In the genomic region with DNA sequence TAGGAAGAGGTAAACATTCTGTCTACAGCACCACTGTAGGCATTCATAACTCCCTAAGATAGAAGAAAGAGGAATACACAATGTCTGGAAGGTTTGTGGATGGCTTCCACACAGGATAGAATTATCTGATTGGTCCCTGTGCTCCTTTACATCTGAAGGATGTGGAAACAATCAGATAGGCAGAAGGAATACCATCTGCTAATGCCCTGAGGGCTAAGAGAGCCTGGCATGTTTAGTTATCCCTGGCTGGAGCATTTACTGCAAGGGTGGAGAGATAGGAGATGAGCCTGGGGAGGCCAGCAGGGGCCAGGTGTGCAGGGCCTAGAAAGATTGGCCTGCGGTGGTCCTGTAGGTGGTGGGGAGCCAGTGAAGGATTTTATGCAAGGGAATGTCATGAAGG, we compare ENCODE assay signal across 30 cellular contexts. TPM values are rescaled to one million over a fixed set of nuclear protein-coding genes. Genes with fewer than 3 reads are reported as not detected.
A peak's percentile ranks its signal among the peaks of the same experiment; 100 is the strongest.
DNase-seq lines count a peak whose midpoint lies in the region; ATAC-seq and TF ChIP-seq lines count a peak whose summit lies in the region.
"Had no signal": no experiment of that assay in that cellular context is flagged by ENCODE, and none has a peak within 500 bp of the region (broad histone marks: within the 10 kb centered on the region; RNA-seq: fewer than 3 reads in every experiment).

No MANE protein-coding gene starts in this region.

- H3K4me1 Mint-ChIP-seq in HFFc6 (ENCODE audit: low read depth) = no peaks in the 10 kb centered on the region
- peaks cover 2% of the 10 kb centered on the region for H3K4me1 Mint-ChIP-seq in activated CD8-positive, alpha-beta T cell treated with anti-CD3 and anti-CD28 coated beads for 36 hours (ENCODE audit: low read depth)
- H3K4me1 Mint-ChIP-seq in activated CD8-positive, alpha-beta memory T cell treated with anti-CD3 and anti-CD28 coated beads, Interleukin-2, amount 10 ng/mL, durations not matched to agents 7 days and 5 days = no peaks in the 10 kb centered on the region

- no peak for ATAC-seq in activated CD8-positive, alpha-beta T cell treated with anti-CD3 and anti-CD28 coated beads for 36 hours
- ATAC-seq in GM18909 (IDR thresholded peaks at IDR 0.05; ENCODE audit: poor library complexity, unreplicated experiment) = no peak
- no peak for ATAC-seq in activated CD8-positive, alpha-beta memory T cell treated with anti-CD3 and anti-CD28 coated beads, Interleukin-2, amount 10 ng/mL, durations not matched to agents 7 days and 5 days
- ATAC-seq: effector memory CD8-positive, alpha-beta T cell; K562; Panc1; stimulated activated effector memory CD8-positive, alpha-beta T cell treated with anti-CD3 and anti-CD28 coated beads, Interleukin-12 subunit alpha, Interleukin-12 subunit beta, amount 100 ng/mL, for 72 hours had no signal

- H3K27me3 Mint-ChIP-seq in HFFc6 (ENCODE audit: insufficient read depth) = peaks cover 4% of the 10 kb centered on the region; the same call in 1 of the 2 replicates
- H3K27me3 Mint-ChIP-seq in activated CD8-positive, alpha-beta T cell treated with anti-CD3 and anti-CD28 coated beads for 36 hours = no peaks in the 10 kb centered on the region
- H3K27me3 Mint-ChIP-seq in activated CD8-positive, alpha-beta memory T cell treated with anti-CD3 and anti-CD28 coated beads, Interleukin-2, amount 10 ng/mL, durations not matched to agents 7 days and 5 days = peaks cover 9% of the 10 kb centered on the region
- H3K27me3 Mint-ChIP-seq: activated naive CD8-positive, alpha-beta T cell had no signal

- no peak overlapping the region for H3K4me3 Mint-ChIP-seq in HFFc6
- H3K4me3 Mint-ChIP-seq in activated CD8-positive, alpha-beta T cell treated with anti-CD3 and anti-CD28 coated beads for 36 hours = no peak overlapping the region
- H3K4me3 Mint-ChIP-seq in activated CD8-positive, alpha-beta memory T cell treated with anti-CD3 and anti-CD28 coated beads, Interleukin-2, amount 10 ng/mL, durations not matched to agents 7 days and 5 days = no peak overlapping the region
- H3K4me3 Mint-ChIP-seq: activated naive CD8-positive, alpha-beta T cell; effector memory CD8-positive, alpha-beta T cell; stimulated activated effector memory CD8-positive, alpha-beta T cell treated with anti-CD3 and anti-CD28 coated beads, Interleukin-12 subunit alpha, Interleukin-12 subunit beta, amount 100 ng/mL, for 72 hours had no signal

- CTCF ChIA-PET in activated CD8-positive, alpha-beta T cell treated with anti-CD3 and anti-CD28 coated beads for 36 hours (lab: Charles Lee) = interaction anchor here (2.8 to 9.9 kb wide), 2 partner anchors 11 to 71 kb away, joined by 26 to 175 read pairs; no protein-coding TSS in a partner anchor
- CTCF ChIA-PET in activated CD8-positive, alpha-beta memory T cell treated with anti-CD3 and anti-CD28 coated beads, Interleukin-2, amount 10 ng/mL, durations not matched to agents 7 days and 5 days (lab: Charles Lee) = interaction anchor here (1.1 to 10.6 kb wide), 3 partner anchors 10 to 112 kb away, joined by 3 to 205 read pairs (median 4); no protein-coding TSS in a partner anchor

- H3K9me3 Mint-ChIP-seq in HFFc6 = no peaks in the 10 kb centered on the region
- H3K9me3 Mint-ChIP-seq in activated CD8-positive, alpha-beta T cell treated with anti-CD3 and anti-CD28 coated beads for 36 hours = no peaks in the 10 kb centered on the region
- no peaks in the 10 kb centered on the region for H3K9me3 Mint-ChIP-seq in activated CD8-positive, alpha-beta memory T cell treated with anti-CD3 and anti-CD28 coated beads, Interleukin-2, amount 10 ng/mL, durations not matched to agents 7 days and 5 days (ENCODE audit: low read depth)
- H3K9me3 Mint-ChIP-seq: effector memory CD8-positive, alpha-beta T cell; stimulated activated effector memory CD8-positive, alpha-beta T cell treated with anti-CD3 and anti-CD28 coated beads, Interleukin-12 subunit alpha, Interleukin-12 subunit beta, amount 100 ng/mL, for 72 hours had no signal

- H3K36me3 Mint-ChIP-seq in HFFc6 (ENCODE audit: low read depth) = no peaks in the 10 kb centered on the region
- no peaks in the 10 kb centered on the region for H3K36me3 Mint-ChIP-seq in activated CD8-positive, alpha-beta T cell treated with anti-CD3 and anti-CD28 coated beads for 36 hours (ENCODE audit: low read depth)
- H3K36me3 Mint-ChIP-seq in activated CD8-positive, alpha-beta memory T cell treated with anti-CD3 and anti-CD28 coated beads, Interleukin-2, amount 10 ng/mL, durations not matched to agents 7 days and 5 days = no peaks in the 10 kb centered on the region
- H3K36me3 Mint-ChIP-seq: activated naive CD8-positive, alpha-beta T cell; stimulated activated effector memory CD8-positive, alpha-beta T cell treated with anti-CD3 and anti-CD28 coated beads, Interleukin-12 subunit alpha, Interleukin-12 subunit beta, amount 100 ng/mL, for 72 hours had no signal

- peak; percentile 19 for DNase-seq in EH (ENCODE audit: low read depth)
- DNase-seq in HFFc6 = peak; percentile 8
- DNase-seq in NCI-H2171 (lab: John Stamatoyannopoulos, UW) = peak; percentile 53
- DNase-seq in cerebellum (ENCODE audit: low spot score) = peak; percentile 43
- DNase-seq in activated CD8-positive, alpha-beta T cell treated with anti-CD3 and anti-CD28 coated beads for 36 hours = no peak
- DNase-seq in activated CD8-positive, alpha-beta memory T cell treated with anti-CD3 and anti-CD28 coated beads, Interleukin-2, amount 10 ng/mL, durations not matched to agents 7 days and 5 days = no peak
- DNase-seq: activated CD4-positive, alpha-beta T cell treated with anti-CD3 and anti-CD28 coated beads for 48 hours; activated CD8-positive, alpha-beta memory T cell treated with anti-CD3 and anti-CD28 coated beads for 24 hours; anterior cingulate cortex; cortex of kidney; effector memory CD8-positive, alpha-beta T cell; erythroblast; GF-D8; GM23248; left ventricle myocardium inferior; mesenchymal stem cell; MV-4-11; NCI-H1436; NCI-H748 treated with DMSO at 0.1 percent for 48 hours; ovary; SHP77; SW 1271; WERI-Rb-1 had no signal

- H3K27ac Mint-ChIP-seq in HFFc6 = no peak overlapping the region
- H3K27ac Mint-ChIP-seq in activated CD8-positive, alpha-beta T cell treated with anti-CD3 and anti-CD28 coated beads for 36 hours = no peak overlapping the region
- H3K27ac Mint-ChIP-seq in activated CD8-positive, alpha-beta memory T cell treated with anti-CD3 and anti-CD28 coated beads, Interleukin-2, amount 10 ng/mL, durations not matched to agents 7 days and 5 days = no peak overlapping the region
- H3K27ac Mint-ChIP-seq: activated naive CD8-positive, alpha-beta T cell; effector memory CD8-positive, alpha-beta T cell; stimulated activated effector memory CD8-positive, alpha-beta T cell treated with anti-CD3 and anti-CD28 coated beads, Interleukin-12 subunit alpha, Interleukin-12 subunit beta, amount 100 ng/mL, for 72 hours had no signal

- intact Hi-C loops in activated CD8-positive, alpha-beta T cell treated with anti-CD3 and anti-CD28 coated beads for 36 hours (cut with micrococcal nuclease) = no loop called here

- TF ChIP-seq CTCF in HFFc6 (IDR thresholded peaks at IDR 0.05) = no peak
- TF ChIP-seq CTCF in activated CD8-positive, alpha-beta T cell treated with anti-CD3 and anti-CD28 coated beads for 36 hours (IDR thresholded peaks at IDR 0.05) = no peak

- POLR2A ChIA-PET in activated CD8-positive, alpha-beta T cell treated with anti-CD3 and anti-CD28 coated beads for 36 hours (lab: Charles Lee) = no interaction called here

RNA-seq across cellular contexts. Expression of gene ACBD3, which starts 8.6 kb away (rescaled TPM):
- 10 to 100 TPM; 63.9 to 72.8 (median 70.5) TPM for total RNA-seq in HFFc6 (2021; fragmentation: NEBNext Ultra II Directional; extraction: Animal tissue kit (Norgen Biotek cat#: 25700))
- total RNA-seq in cerebellum = 32.2 TPM
- 10 to 100 TPM; 17.4 to 17.7 TPM for total RNA-seq in activated CD8-positive, alpha-beta T cell treated with anti-CD3 and anti-CD28 coated beads for 36 hours
- total RNA-seq in activated CD8-positive, alpha-beta memory T cell treated with anti-CD3 and anti-CD28 coated beads, Interleukin-2, amount 10 ng/mL, durations not matched to agents 7 days and 5 days = 10 to 100 TPM; 19.4 to 20.0 TPM

RNA-seq across cellular contexts. Expression of gene MIXL1, which starts 28.3 kb away (rescaled TPM):
- under 1 TPM in 1 of 6 experiments, not detected in 5; 0.14 TPM for total RNA-seq in HFFc6 (2021; fragmentation: NEBNext Ultra II Directional; extraction: Animal tissue kit (Norgen Biotek cat#: 25700))
- 0.18 TPM for total RNA-seq in cerebellum
- total RNA-seq in activated CD8-positive, alpha-beta T cell treated with anti-CD3 and anti-CD28 coated beads for 36 hours = under 1 TPM in 1 of 2 experiments, not detected in 1; 0.16 TPM
- total RNA-seq in activated CD8-positive, alpha-beta memory T cell treated with anti-CD3 and anti-CD28 coated beads, Interleukin-2, amount 10 ng/mL, durations not matched to agents 7 days and 5 days = not detected
- total RNA-seq: GM23248, K562, left ventricle myocardium inferior, skeletal muscle tissue, tibial nerve had no signal

Comparison
In these comparisons a context has a peak if more than half of its experiments do, and no peak if none do; other contexts are left out.
1. DNase-seq: peak in EH (single experiment), HFFc6 (single experiment), NCI-H2171 (single experiment) and cerebellum (single experiment); none in activated CD8-positive, alpha-beta T cell treated with anti-CD3 and anti-CD28 coated beads for 36 hours (single experiment) and activated CD8-positive, alpha-beta memory T cell treated with anti-CD3 and anti-CD28 coated beads, Interleukin-2, amount 10 ng/mL, durations not matched to agents 7 days and 5 days (single experiment).